In genomic region chr6:35919827-35920751, GRCh38 we compare ENCODE assay signal across 1 cellular context.
TF ChIP-seq lines count a peak whose summit lies in the region.

No MANE protein-coding gene starts in this region.

TF ChIP-seq in K562, 482 proteins besides CTCF, POLR2A, EP300 and RAD21 (continued from another document and continues in another):
- TF ChIP-seq ZNF592 (IDR thresholded peaks at IDR 0.05) (0 out of 2 replicates have a peak, but pooled peaks have one; percentile 32), NFE2 (IDR thresholded peaks at IDR 0.05; ENCODE audit: low read depth) (no peak), E2F5 (CRISPR knock-in tag; IDR thresholded peaks at IDR 0.05) (no peak), SMAD1 (IDR thresholded peaks at IDR 0.05; ENCODE audit: low read depth, low read length, partially characterized antibody) (no peak), EZH2 (IDR thresholded peaks at IDR 0.05; ENCODE audit: borderline replicate concordance, low read depth, low read length) (no peak), MXI1 (IDR thresholded peaks at IDR 0.05; ENCODE audit: low read depth, low read length) (no peak), LCOR (CRISPR knock-in tag; IDR thresholded peaks at IDR 0.05) (no peak), USF1 (CRISPR knock-in tag; IDR thresholded peaks at IDR 0.05) (peak; percentile 38; the same call in 1 of the 2 replicates), CBX2 (IDR thresholded peaks at IDR 0.05; ENCODE audit: insufficient read depth, low read length, poor library complexity, severe bottlenecking) (no peak), ESRRB (CRISPR knock-in tag; IDR thresholded peaks at IDR 0.05; ENCODE audit: borderline replicate concordance) (no peak), POU5F1 (IDR thresholded peaks at IDR 0.05; ENCODE audit: borderline replicate concordance, low read depth, low read length, partially characterized antibody) (no peak), TCF15 (CRISPR knock-in tag; IDR thresholded peaks at IDR 0.05) (no peak), NCOA6 (IDR thresholded peaks at IDR 0.05) (no peak), SRSF3 (IDR thresholded peaks at IDR 0.05; ENCODE audit: insufficient read depth, low read length) (no peak), WHSC1 (IDR thresholded peaks at IDR 0.05; ENCODE audit: low read length) (no peak), TBL1XR1 (IDR thresholded peaks at IDR 0.05; ENCODE audit: low read length in 2 of 2) (0 out of 4 replicates have a peak, but pooled peaks of 1 of the 2 experiments have one; percentile 23), BDP1 (IDR thresholded peaks at IDR 0.05; ENCODE audit: insufficient read depth, insufficient read length) (no peak), PPARD (CRISPR knock-in tag; IDR thresholded peaks at IDR 0.05) (no peak), ZNF518B (CRISPR knock-in tag; IDR thresholded peaks at IDR 0.05) (no peak), HLTF (IDR thresholded peaks at IDR 0.05) (no peak), STAT6 (CRISPR knock-in tag; IDR thresholded peaks at IDR 0.05) (no peak), ZNF3 (CRISPR knock-in tag; IDR thresholded peaks at IDR 0.05) (no peak), PHF8 (IDR thresholded peaks at IDR 0.05; ENCODE audit: borderline replicate concordance, low read length) (no peak), ZNF318 (IDR thresholded peaks at IDR 0.05; ENCODE audit: borderline replicate concordance in 1 of 2, low read depth in 1 of 2) (no peak), MAFG (tag; conservative IDR thresholded peaks at IDR 0.05) (no peak), ZNF398 (CRISPR knock-in tag; IDR thresholded peaks at IDR 0.05) (no peak), TGIF2 (CRISPR knock-in tag; IDR thresholded peaks at IDR 0.05) (no peak), E4F1 (CRISPR knock-in tag; IDR thresholded peaks at IDR 0.05; ENCODE audit: borderline replicate concordance) (no peak), NFIC (IDR thresholded peaks at IDR 0.05) (no peak), NR1H2 (CRISPR knock-in tag; IDR thresholded peaks at IDR 0.05) (no peak)
